ENCODE assay signal across 11 cellular contexts in genomic region chr4:121113680-121114079, GRCh38. TPM values are rescaled to one million over a fixed set of nuclear protein-coding genes. Genes with fewer than 3 reads are reported as not detected.
DNase-seq lines count a peak whose midpoint lies in the region; ATAC-seq and TF ChIP-seq lines count a peak whose summit lies in the region.
"Had no signal": no experiment of that assay in that cellular context is flagged by ENCODE, and none has a peak within 500 bp of the region (broad histone marks: within the 10 kb centered on the region; RNA-seq: fewer than 3 reads in every experiment).

No MANE protein-coding gene starts in this region.

- no peak overlapping the region for H3K27ac ChIP-seq in heart left ventricle

- 77 to 88% (median 84%) methylated on average over 2 of the region's 2 CpGs for WGBS in heart left ventricle, 4 donors

- no peak overlapping the region for H3K4me3 ChIP-seq in heart left ventricle

- peaks cover 0 to 4% (median 0%) of the 10 kb centered on the region in 9 donors for H3K27me3 ChIP-seq in heart left ventricle

- intact Hi-C loops in dendritic cell treated with granulocyte-macrophage colony-stimulating factor and Interleukin-4, amounts not matched to agents 40 ng/mL and 50 ng/mL, for 4 days (cut with micrococcal nuclease): no loop called here
- intact Hi-C loops in heart left ventricle (cut with DNase I): loop anchor here in 2 of 10 donors (5.0 kb wide), 1 partner anchor 956 kb away; no protein-coding TSS in a partner anchor
- intact Hi-C loops in Right ventricle myocardium superior (cut with DNase I): no loop called here

- H3K4me3 Mint-ChIP-seq in dendritic cell treated with granulocyte-macrophage colony-stimulating factor and Interleukin-4, amounts not matched to agents 40 ng/mL and 50 ng/mL, for 4 days: no peak overlapping the region

- ATAC-seq in GM19023 (IDR thresholded peaks at IDR 0.05; ENCODE audit: unreplicated experiment) (peak; percentile 72), GM21576 (IDR thresholded peaks at IDR 0.05; ENCODE audit: unreplicated experiment) (peak; percentile 88), HG03175 (IDR thresholded peaks at IDR 0.05; ENCODE audit: unreplicated experiment) (peak; percentile 79), GM21737 (IDR thresholded peaks at IDR 0.05; ENCODE audit: unreplicated experiment) (no peak), heart left ventricle (no peak), Right ventricle myocardium superior (ENCODE audit: poor library complexity) (no peak)
- ATAC-seq: left cardiac atrium had no signal

- H3K9me3 ChIP-seq in heart left ventricle: no peaks in the 10 kb centered on the region

- H3K4me1 ChIP-seq in heart left ventricle: no peaks in the 10 kb centered on the region

- H3K36me3 ChIP-seq in heart left ventricle: no peaks in the 10 kb centered on the region

- H3K27ac Mint-ChIP-seq in dendritic cell treated with granulocyte-macrophage colony-stimulating factor and Interleukin-4, amounts not matched to agents 40 ng/mL and 50 ng/mL, for 4 days: peak overlapping the region; percentile 64

- DNase-seq in glomerular visceral epithelial cell (ENCODE audit: extremely low spot score) (no peak), heart left ventricle (no peak), Right ventricle myocardium superior (no peak)
- DNase-seq: DMS 273 treated with DMSO at 0.1 percent for 48 hours, left cardiac atrium, NCI-H187 treated with DMSO at 0.1 percent for 48 hours had no signal

- no peak for TF ChIP-seq POLR2A in heart left ventricle (IDR thresholded peaks at IDR 0.05)

- H3K4me1 Mint-ChIP-seq in dendritic cell treated with granulocyte-macrophage colony-stimulating factor and Interleukin-4, amounts not matched to agents 40 ng/mL and 50 ng/mL, for 4 days (ENCODE audit: low read depth): peaks cover 6% of the 10 kb centered on the region

- H3K27me3 Mint-ChIP-seq in dendritic cell treated with granulocyte-macrophage colony-stimulating factor and Interleukin-4, amounts not matched to agents 40 ng/mL and 50 ng/mL, for 4 days: peaks cover 16% of the 10 kb centered on the region

- H3K36me3 Mint-ChIP-seq in dendritic cell treated with granulocyte-macrophage colony-stimulating factor and Interleukin-4, amounts not matched to agents 40 ng/mL and 50 ng/mL, for 4 days (ENCODE audit: low read depth): no peaks in the 10 kb centered on the region

- H3K9me3 Mint-ChIP-seq in dendritic cell treated with granulocyte-macrophage colony-stimulating factor and Interleukin-4, amounts not matched to agents 40 ng/mL and 50 ng/mL, for 4 days: no peaks in the 10 kb centered on the region

- TF ChIP-seq CTCF in heart left ventricle (IDR thresholded peaks at IDR 0.05): no peak

RNA-seq across cellular contexts. Expression of gene NDNF, which starts 41.3 kb away (rescaled TPM):
- total RNA-seq in heart left ventricle (10 to 100 TPM in 3 of 9 donors, 1 to 10 TPM in 6; 3.0 to 11.2 (median 8.2) TPM), Right ventricle myocardium superior (8.1 TPM)
- 1 to 10 TPM; 2.8 to 6.7 TPM for polyA plus RNA-seq in heart left ventricle

RNA-seq across cellular contexts. Expression of gene TNIP3, which starts 50.4 kb away (rescaled TPM):
- under 1 TPM in 2 of 9 donors, not detected in 7; 0.14 to 0.59 TPM for total RNA-seq in heart left ventricle
- under 1 TPM in 1 of 2 donors, not detected in 1; 0.07 TPM for polyA plus RNA-seq in heart left ventricle
- total RNA-seq in Right ventricle myocardium superior: not detected

Comparison
In these comparisons a context has a peak if more than half of its experiments do, and no peak if none do; other contexts are left out.
1. ATAC-seq: peak in GM19023 (single experiment), GM21576 (single experiment) and HG03175 (single experiment); none in GM21737 (single experiment), heart left ventricle (0 of 4) and Right ventricle myocardium superior (single experiment).